11 cellular contexts compared by ENCODE assay signal in the genomic region with DNA sequence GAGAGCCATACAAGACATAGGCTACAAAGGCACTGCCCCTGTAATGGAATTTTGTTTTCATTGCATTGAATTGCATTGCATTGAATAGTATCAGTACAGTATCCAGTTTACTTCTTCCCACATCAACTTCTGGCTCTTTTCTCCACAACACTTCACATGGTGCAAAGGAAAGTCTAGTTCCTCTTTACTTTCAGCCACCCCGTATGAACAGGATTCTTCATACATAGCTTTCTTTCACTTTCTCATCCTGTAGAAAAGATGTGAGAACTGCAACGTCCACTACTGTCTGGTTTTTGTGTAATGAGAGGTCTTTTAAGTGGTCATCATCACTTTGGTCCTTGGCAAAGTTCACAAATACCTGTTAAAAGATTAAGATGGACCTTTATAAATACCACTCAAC. TPM values are rescaled to one million over a fixed set of nuclear protein-coding genes. Genes with fewer than 3 reads are reported as not detected.
A peak's percentile ranks its signal among the peaks of the same experiment; 100 is the strongest.
DNase-seq lines count a peak whose midpoint lies in the region; ATAC-seq lines count a peak whose summit lies in the region.
"Had no signal": no experiment of that assay in that cellular context is flagged by ENCODE, and none has a peak within 500 bp of the region (broad histone marks: within the 10 kb centered on the region; RNA-seq: fewer than 3 reads in every experiment).

No MANE protein-coding gene starts in this region.

- H3K4me1 Mint-ChIP-seq in stimulated activated effector memory CD8-positive, alpha-beta T cell treated with anti-CD3 and anti-CD28 coated beads, Interleukin-12 subunit alpha, Interleukin-12 subunit beta, amount 100 ng/mL, for 72 hours: no peaks in the 10 kb centered on the region
- H3K4me1 Mint-ChIP-seq: GM23338 had no signal

- intact Hi-C loops in Right ventricle myocardium superior (cut with DNase I): no loop called here

- no peaks in the 10 kb centered on the region for H3K36me3 Mint-ChIP-seq in stimulated activated effector memory CD8-positive, alpha-beta T cell treated with anti-CD3 and anti-CD28 coated beads, Interleukin-12 subunit alpha, Interleukin-12 subunit beta, amount 100 ng/mL, for 72 hours

- ATAC-seq in GM19025 (IDR thresholded peaks at IDR 0.05; ENCODE audit: low read depth, unreplicated experiment): peak; percentile 91
- ATAC-seq in HG02571 (IDR thresholded peaks at IDR 0.05; ENCODE audit: unreplicated experiment): peak; percentile 80
- peak; percentile 71 for ATAC-seq in HG03439 (IDR thresholded peaks at IDR 0.05; ENCODE audit: unreplicated experiment)
- no peak for ATAC-seq in Right ventricle myocardium superior (ENCODE audit: poor library complexity)
- ATAC-seq in stimulated activated effector memory CD8-positive, alpha-beta T cell treated with anti-CD3 and anti-CD28 coated beads, Interleukin-12 subunit alpha, Interleukin-12 subunit beta, amount 100 ng/mL, for 72 hours: no peak
- ATAC-seq: GM23338, left lung had no signal

- DNase-seq in pons (ENCODE audit: low spot score) (peak; percentile 31), Right ventricle myocardium superior (no peak), GF-D8 (lab: John Stamatoyannopoulos, UW) (no peak), amygdala (lab: John Stamatoyannopoulos, UW) (no peak)
- DNase-seq in stimulated activated effector memory CD8-positive, alpha-beta T cell treated with anti-CD3 and anti-CD28 coated beads, Interleukin-12 subunit alpha, Interleukin-12 subunit beta, amount 100 ng/mL, for 72 hours (ENCODE audit: low spot score in 2 of 2): no peak
- DNase-seq: left lung, NCI-H82 had no signal

- H3K27ac Mint-ChIP-seq in stimulated activated effector memory CD8-positive, alpha-beta T cell treated with anti-CD3 and anti-CD28 coated beads, Interleukin-12 subunit alpha, Interleukin-12 subunit beta, amount 100 ng/mL, for 72 hours: no peak overlapping the region
- H3K27ac Mint-ChIP-seq: GM23338 had no signal

- no peaks in the 10 kb centered on the region for H3K9me3 Mint-ChIP-seq in stimulated activated effector memory CD8-positive, alpha-beta T cell treated with anti-CD3 and anti-CD28 coated beads, Interleukin-12 subunit alpha, Interleukin-12 subunit beta, amount 100 ng/mL, for 72 hours
- H3K9me3 Mint-ChIP-seq: GM23338 had no signal

- H3K4me3 Mint-ChIP-seq in stimulated activated effector memory CD8-positive, alpha-beta T cell treated with anti-CD3 and anti-CD28 coated beads, Interleukin-12 subunit alpha, Interleukin-12 subunit beta, amount 100 ng/mL, for 72 hours: no peak overlapping the region
- H3K4me3 Mint-ChIP-seq: GM23338 had no signal

RNA-seq across cellular contexts. Expression of gene NIPSNAP3B, which starts 20.2 kb away (rescaled TPM):
- total RNA-seq in Right ventricle myocardium superior: 29.9 TPM

RNA-seq across cellular contexts. Expression of gene NIPSNAP3A, which starts 36.6 kb away (rescaled TPM):
- total RNA-seq in Right ventricle myocardium superior: 18.7 TPM

Comparison
In these comparisons a context has a peak if more than half of its experiments do, and no peak if none do; other contexts are left out.
1. ATAC-seq: peak in GM19025 (single experiment), HG02571 (single experiment) and HG03439 (single experiment); none in Right ventricle myocardium superior (single experiment) and stimulated activated effector memory CD8-positive, alpha-beta T cell treated with anti-CD3 and anti-CD28 coated beads, Interleukin-12 subunit alpha, Interleukin-12 subunit beta, amount 100 ng/mL, for 72 hours (single experiment).